16 cellular contexts compared by ENCODE assay signal in the genomic region with DNA sequence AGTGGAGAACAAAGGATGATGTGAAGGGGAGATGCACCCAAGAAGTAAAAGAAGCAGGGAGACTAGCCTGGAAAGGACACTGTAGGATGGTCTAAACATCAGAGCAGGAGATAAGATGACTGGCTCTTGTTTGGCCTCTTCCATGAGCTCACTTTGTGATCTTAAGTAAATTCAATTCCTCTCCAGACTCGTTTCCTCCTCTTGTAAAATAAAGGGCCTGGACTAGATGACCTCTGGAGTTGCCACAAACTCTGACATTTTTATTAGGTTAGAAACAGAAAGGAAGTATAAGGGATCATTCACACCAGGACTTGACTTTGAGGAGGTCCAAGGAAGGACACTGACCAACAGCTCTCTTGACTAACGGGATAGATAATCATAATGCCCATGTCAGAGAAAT.
DNase-seq lines count a peak whose midpoint lies in the region; ATAC-seq and TF ChIP-seq lines count a peak whose summit lies in the region.
"Had no signal": no experiment of that assay in that cellular context is flagged by ENCODE, and none has a peak within 500 bp of the region (broad histone marks: within the 10 kb centered on the region; RNA-seq: fewer than 3 reads in every experiment).

No MANE protein-coding gene starts in this region.

- TF ChIP-seq CTCF in PC-3 (conservative IDR thresholded peaks at IDR 0.05; ENCODE audit: low read depth, low read length) (no peak), fibroblast of villous mesenchyme (IDR thresholded peaks at IDR 0.05; ENCODE audit: insufficient read depth, low read depth, low read length) (no peak), osteocyte (IDR thresholded peaks at IDR 0.05) (no peak)

- H3K27ac ChIP-seq in PC-3 (ENCODE audit: low read length), result no peak overlapping the region
- H3K27ac ChIP-seq: BLaER1 treated with 17β-estradiol and CSF1 and Interleukin-3, amounts not matched to agents 10 nM and 100 nM; HL-60 had no signal

- peaks cover 13% of the 10 kb centered on the region; the same call in 1 of the 2 replicates for H3K36me3 ChIP-seq in PC-3 (ENCODE audit: low read depth, low read length)

- no peaks in the 10 kb centered on the region for H3K79me2 ChIP-seq in PC-3 (ENCODE audit: low read length)

- POLR2A ChIA-PET in PC-3 (lab: Charles Lee; ENCODE audit: unreplicated experiment), result no interaction called here

- H4K20me1 ChIP-seq in PC-3 (ENCODE audit: low read length), result no peaks in the 10 kb centered on the region

- peaks cover 15% of the 10 kb centered on the region for H3K4me1 ChIP-seq in PC-3 (ENCODE audit: insufficient read depth, low read length)
- H3K4me1 ChIP-seq: Caco-2 had no signal

- no peak overlapping the region for H3K9ac ChIP-seq in PC-3 (ENCODE audit: low read length)
- H3K9ac ChIP-seq: BLaER1 treated with 17β-estradiol and CSF1 and Interleukin-3, amounts not matched to agents 10 nM and 100 nM had no signal

- DNase-seq in EH (ENCODE audit: low read depth) (peak; percentile 51), PC-3 (no peak), fibroblast of villous mesenchyme (ENCODE audit: low read depth) (peak; percentile 65), osteocyte (ENCODE audit: extremely low spot score, unreplicated experiment) (no peak)
- DNase-seq: 8988T; Caco-2; CD4-positive, alpha-beta T cell; GDM1 had no signal

- ATAC-seq in PC-3 (peak; percentile 49; the same call in 1 of the 2 replicates), GM18511 (IDR thresholded peaks at IDR 0.05; ENCODE audit: unreplicated experiment) (no peak), GM21619 (IDR thresholded peaks at IDR 0.05; ENCODE audit: unreplicated experiment) (no peak), GM21526 (IDR thresholded peaks at IDR 0.05; ENCODE audit: low FRiP score, unreplicated experiment) (no peak)
- ATAC-seq: GM23338, K562 had no signal

- H3K4me2 ChIP-seq in PC-3 (ENCODE audit: low read length), result no peak overlapping the region
- H3K4me2 ChIP-seq: BLaER1 treated with 17β-estradiol and CSF1 and Interleukin-3, amounts not matched to agents 10 nM and 100 nM; GM23338 had no signal

- no TSS peak for BruUV-seq in PC-3 (replicated peaks; lab: Mats Ljungman, UMichigan)

- no peak overlapping the region for H3K4me3 Mint-ChIP-seq in osteocyte (ENCODE audit: unreplicated experiment)
- H3K4me3 Mint-ChIP-seq: B cell; CD4-positive, alpha-beta T cell; GM23338 had no signal

- H3K27me3 ChIP-seq in PC-3 (ENCODE audit: low read length), result no peaks in the 10 kb centered on the region
- H3K27me3 ChIP-seq: BLaER1 treated with 17β-estradiol and CSF1 and Interleukin-3, amounts not matched to agents 10 nM and 100 nM had no signal

- H3F3A ChIP-seq in PC-3 (ENCODE audit: low read length, unreplicated experiment), result no peaks in the 10 kb centered on the region

- H3K4me1 Mint-ChIP-seq in osteocyte (ENCODE audit: unreplicated experiment), result peaks cover 8% of the 10 kb centered on the region
- H3K4me1 Mint-ChIP-seq: B cell, GM23338 had no signal

- H3K4me3 ChIP-seq in PC-3 (ENCODE audit: low read length) (no peak overlapping the region), fibroblast of villous mesenchyme (ENCODE audit: low read depth, low read length) (no peak overlapping the region)
- H3K4me3 ChIP-seq: BLaER1 treated with 17β-estradiol and CSF1 and Interleukin-3, amounts not matched to agents 10 nM and 100 nM; GM23338; K562 had no signal

- intact Hi-C loops in PC-3 (cut with micrococcal nuclease), result no loop called here

- peaks cover 59% of the 10 kb centered on the region for H3K36me3 Mint-ChIP-seq in osteocyte (ENCODE audit: unreplicated experiment)

- H3K9me3 Mint-ChIP-seq in osteocyte (ENCODE audit: unreplicated experiment), result no peaks in the 10 kb centered on the region
- H3K9me3 Mint-ChIP-seq: CD4-positive, alpha-beta T cell; GM23338 had no signal

- H3K9me2 ChIP-seq in PC-3 (replicated peaks; ENCODE audit: low read length), result no peaks in the 10 kb centered on the region

- H3K27ac Mint-ChIP-seq in osteocyte (ENCODE audit: unreplicated experiment), result peak overlapping the region; percentile 31
- H3K27ac Mint-ChIP-seq: B cell; CD4-positive, alpha-beta T cell; GM23338 had no signal

- H3K27me3 Mint-ChIP-seq in osteocyte (ENCODE audit: unreplicated experiment), result no peaks in the 10 kb centered on the region
- H3K27me3 Mint-ChIP-seq: B cell; CD4-positive, alpha-beta T cell had no signal

- no peaks in the 10 kb centered on the region for H3K9me3 ChIP-seq in PC-3 (ENCODE audit: low read length)
- H3K9me3 ChIP-seq: BLaER1 treated with 17β-estradiol and CSF1 and Interleukin-3, amounts not matched to agents 10 nM and 100 nM; Caco-2 had no signal

- CTCF ChIA-PET in PC-3 (lab: Charles Lee), result no interaction called here

- H2AFZ ChIP-seq in PC-3 (ENCODE audit: low read length), result no peak overlapping the region
- H2AFZ ChIP-seq: GM23338 had no signal

Comparison
In these comparisons a context has a peak if more than half of its experiments do, and no peak if none do; other contexts are left out.
1. DNase-seq: peak in EH (single experiment) and fibroblast of villous mesenchyme (single experiment); none in PC-3 (single experiment) and osteocyte (single experiment).